In the genomic region with DNA sequence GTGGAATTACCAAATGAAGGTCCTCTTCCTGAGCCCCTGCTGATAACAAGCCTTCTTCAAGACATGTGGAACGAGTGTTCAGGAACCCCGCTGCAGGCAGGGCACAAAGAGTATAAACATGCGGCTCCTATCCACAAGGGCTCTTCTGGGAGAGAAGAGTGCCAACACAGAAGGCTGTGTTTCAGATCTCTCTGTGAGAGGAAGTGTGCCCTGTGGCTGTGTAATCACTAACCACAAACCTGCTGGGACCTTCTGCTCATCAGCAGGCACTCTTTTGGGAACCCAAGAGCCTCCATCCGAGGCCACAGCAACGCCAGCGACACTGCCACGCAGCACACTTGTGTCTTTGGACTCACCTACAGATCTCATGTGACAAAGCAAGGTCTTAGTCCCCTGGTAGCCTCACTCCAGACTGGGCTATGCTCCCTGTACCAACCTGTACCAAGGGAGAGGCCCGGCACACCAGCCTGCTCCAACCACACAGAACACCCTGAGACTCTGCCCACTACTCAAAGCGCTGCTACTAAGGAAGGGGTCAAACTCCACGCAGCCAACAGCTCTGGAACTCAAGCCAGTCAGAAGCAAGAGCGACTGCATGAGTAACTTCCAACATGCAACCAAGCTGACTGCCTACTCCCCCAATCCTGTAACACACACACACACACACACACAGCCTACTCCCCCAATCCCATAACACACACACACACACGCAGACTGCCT, we compare ENCODE assay signal across 8 cellular contexts. TPM values are rescaled to one million over a fixed set of nuclear protein-coding genes. Genes with fewer than 3 reads are reported as not detected.
DNase-seq lines count a peak whose midpoint lies in the region; ATAC-seq and TF ChIP-seq lines count a peak whose summit lies in the region.

No MANE protein-coding gene starts in this region.

- peaks cover 90% of the 10 kb centered on the region for H3K79me2 ChIP-seq in MM.1S (ENCODE audit: low read length)

- intact Hi-C loops in ascending aorta (cut with DNase I): loop anchor here (2.0 kb wide), 1 partner anchor 19 kb away; no protein-coding TSS in a partner anchor

- no peak overlapping the region for H3K9ac ChIP-seq in MM.1S (ENCODE audit: low read length)

- DNase-seq in GM12865 (ENCODE audit: low read depth) (peak; percentile 26), MM.1S (peak; percentile 32), ascending aorta (ENCODE audit: low spot score in 2 of 2) (no peak), T-helper 9 cell (no peak), GM10266 (ENCODE audit: extremely low spot score) (no peak)
- no peak for DNase-seq in effector CD4-positive, alpha-beta T cell

- H3K4me1 ChIP-seq in MM.1S (ENCODE audit: low read length): peaks cover 10% of the 10 kb centered on the region
- H3K4me1 ChIP-seq in ascending aorta: peaks cover 29 to 55% of the 10 kb centered on the region in 2 donors

- no peak for TF ChIP-seq CTCF in GM12865 (IDR thresholded peaks at IDR 0.05; ENCODE audit: insufficient read depth, low read depth, low read length, missing control alignments)
- TF ChIP-seq CTCF in MM.1S (IDR thresholded peaks at IDR 0.05; ENCODE audit: low read length): no peak
- no peak for TF ChIP-seq CTCF in ascending aorta (IDR thresholded peaks at IDR 0.05)
- no peak for TF ChIP-seq CTCF in nephron (IDR thresholded peaks at IDR 0.05; ENCODE audit: unreplicated experiment in 3 of 3)
- no peak for TF ChIP-seq CTCF in GM10266 (IDR thresholded peaks at IDR 0.05; ENCODE audit: control insufficient read depth, insufficient read depth, low read depth, missing control alignments)

- no peaks in the 10 kb centered on the region for H3K36me3 ChIP-seq in MM.1S (replicated peaks; ENCODE audit: insufficient read depth, low read length)
- H3K36me3 ChIP-seq in ascending aorta: peaks cover 43% of the 10 kb centered on the region in 2 donors

- H3K27me3 Mint-ChIP-seq in nephron (ENCODE audit: low read depth): no peaks in the 10 kb centered on the region

- H3K27ac Mint-ChIP-seq in nephron: peak overlapping the region; percentile 45 to 59 (median 55)

- peak overlapping the region in 1 of 3 experiments; percentile 6 for H3K4me3 Mint-ChIP-seq in nephron

- no peaks in the 10 kb centered on the region for H3K9me3 ChIP-seq in MM.1S (replicated peaks; ENCODE audit: insufficient read depth, low read length)
- H3K9me3 ChIP-seq in ascending aorta: no peaks in the 10 kb centered on the region

- H3K4me2 ChIP-seq in MM.1S (ENCODE audit: low read depth, low read length): no peak overlapping the region

- H3K27ac ChIP-seq in MM.1S (ENCODE audit: low read length): no peak overlapping the region
- peak overlapping the region; percentile 9 to 55 for H3K27ac ChIP-seq in ascending aorta

- no peaks in the 10 kb centered on the region for H3K9me2 ChIP-seq in MM.1S (replicated peaks; ENCODE audit: insufficient read depth, low read length)

- no peak overlapping the region for H2AFZ ChIP-seq in MM.1S (ENCODE audit: low read length)

- peaks cover 56% of the 10 kb centered on the region for H3K4me1 Mint-ChIP-seq in nephron

- H3F3A ChIP-seq in MM.1S (ENCODE audit: insufficient read depth, low read length): no peaks in the 10 kb centered on the region

- ATAC-seq in GM21381 (IDR thresholded peaks at IDR 0.05; ENCODE audit: unreplicated experiment): no peak

- H3K9me3 Mint-ChIP-seq in nephron: no peaks in the 10 kb centered on the region

- peaks cover 6% of the 10 kb centered on the region; the same call in 1 of the 2 replicates for H4K20me1 ChIP-seq in MM.1S (ENCODE audit: insufficient read depth, low read length)

- H3K27me3 ChIP-seq in MM.1S (replicated peaks; ENCODE audit: insufficient read depth, low read length) (no peaks in the 10 kb centered on the region), ascending aorta (no peaks in the 10 kb centered on the region)

- no peak overlapping the region for H3K4me3 ChIP-seq in GM12865 (ENCODE audit: low read depth, low read length)
- H3K4me3 ChIP-seq in MM.1S (ENCODE audit: low read length): no peak overlapping the region
- H3K4me3 ChIP-seq in ascending aorta: no peak overlapping the region

- peaks cover 42% of the 10 kb centered on the region for H3K36me3 Mint-ChIP-seq in nephron (ENCODE audit: low read depth)

RNA-seq across cellular contexts. Expression of gene PTTG1IP, which starts 7.8 kb away (rescaled TPM):
- 468 TPM for total RNA-seq in ascending aorta

RNA-seq across cellular contexts. Expression of gene SUMO3, which starts 47.9 kb away (rescaled TPM):
- total RNA-seq in ascending aorta: 69.2 TPM

RNA-seq across cellular contexts. Expression of gene ITGB2, which starts 55.0 kb away (rescaled TPM):
- 65.5 TPM for total RNA-seq in ascending aorta

Comparison
In these comparisons a context has a peak if more than half of its experiments do, and no peak if none do; other contexts are left out.
1. DNase-seq: peak in GM12865 (single experiment) and MM.1S (single experiment); none in ascending aorta (0 of 2), effector CD4-positive, alpha-beta T cell (single experiment), T-helper 9 cell (single experiment) and GM10266 (single experiment).